In the genomic region with DNA sequence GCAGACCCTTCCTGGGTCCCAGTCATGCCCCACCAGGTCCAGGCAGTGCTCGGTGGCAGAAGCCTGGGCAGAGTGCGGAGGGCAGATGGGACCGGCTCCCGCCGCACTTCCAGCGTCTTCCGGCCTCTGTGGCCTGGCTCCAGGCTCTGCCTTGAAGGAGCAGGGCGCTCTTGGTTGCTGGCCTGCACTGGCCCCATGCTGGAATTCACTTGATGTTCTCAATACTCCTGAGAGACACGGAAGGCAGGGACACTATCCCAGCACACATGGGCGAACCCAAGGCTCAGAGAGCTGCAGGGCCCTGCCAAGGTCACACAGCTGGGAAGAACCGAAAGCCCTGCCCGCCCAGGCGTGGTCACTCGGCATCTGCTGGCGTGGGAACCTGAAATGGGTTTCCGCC, we compare ENCODE assay signal across 27 cellular contexts.
"Had no signal": no experiment of that assay in that cellular context is flagged by ENCODE, and none has a peak within 500 bp of the region (broad histone marks: within the 10 kb centered on the region; RNA-seq: fewer than 3 reads in every experiment).

No MANE protein-coding gene starts in this region.

- H3K36me3 ChIP-seq: cardiac muscle cell, esophagus muscularis mucosa, gastrocnemius medialis, lower lobe of right lung, thoracic aorta, upper lobe of left lung, WERI-Rb-1 had no signal

- H3K4me1 ChIP-seq: body of pancreas, esophagus muscularis mucosa, gastrocnemius medialis, lower lobe of right lung, upper lobe of left lung had no signal

- DNase-seq: activated CD4-positive, alpha-beta T cell treated with anti-CD3 and anti-CD28 coated beads, Interleukin-2, amount 10 ng/mL, durations not matched to agents 7 days and 5 days; activated CD4-positive, CD25-positive, alpha-beta regulatory T cell treated with anti-CD3 and anti-CD28 coated beads, Interleukin-2, amount 50 U/mL, for 72 hours; activated CD8-positive, alpha-beta memory T cell treated with anti-CD3 and anti-CD28 coated beads, Interleukin-2, amount 10 ng/mL, durations not matched to agents 7 days and 5 days; activated CD8-positive, alpha-beta T cell treated with anti-CD3 and anti-CD28 coated beads for 36 hours; activated effector memory CD4-positive, alpha-beta T cell treated with anti-CD3 and anti-CD28 coated beads, Interleukin-2, amount 50 U/mL, for 16 hours; activated naive CD4-positive, alpha-beta T cell treated with anti-CD3 and anti-CD28 coated beads, Interleukin-2, amount 50 U/mL, for 16 hours; activated naive CD8-positive, alpha-beta T cell treated with anti-CD3 and anti-CD28 coated beads, Interleukin-2, amount 50 U/mL, for 24 hours; activated T-cell treated with anti-CD3 and anti-CD28 coated beads for 4 hours; body of pancreas; effector memory CD4-positive, alpha-beta T cell; gastrocnemius medialis; head of caudate nucleus; hypothalamus; islet precursor cell; left colon; lower lobe of right lung; naive thymus-derived CD4-positive, alpha-beta T cell; occipital lobe; stimulated activated CD4-positive, alpha-beta T cell treated with anti-CD3 and anti-CD28 coated beads, Interleukin-4, amount 100 ng/mL, for 1 hour; stimulated activated naive CD4-positive, alpha-beta T cell treated with Interleukin-2 at 50 U/mL for 16 hours; T-helper 1 cell; upper lobe of left lung; WERI-Rb-1 had no signal

- FAIRE-seq: TTC549 had no signal

- H3K4me3 ChIP-seq: body of pancreas, cardiac muscle cell, esophagus muscularis mucosa, gastrocnemius medialis, lower lobe of right lung, thoracic aorta, upper lobe of left lung had no signal

- H3K9me3 ChIP-seq: body of pancreas, esophagus muscularis mucosa, gastrocnemius medialis, lower lobe of right lung, thoracic aorta, upper lobe of left lung had no signal

- H3K27me3 ChIP-seq: body of pancreas, cardiac muscle cell, esophagus muscularis mucosa, gastrocnemius medialis, upper lobe of left lung had no signal

- ATAC-seq: activated CD8-positive, alpha-beta memory T cell treated with anti-CD3 and anti-CD28 coated beads, Interleukin-2, amount 10 ng/mL, durations not matched to agents 7 days and 5 days; activated CD8-positive, alpha-beta T cell treated with anti-CD3 and anti-CD28 coated beads for 36 hours; activated naive CD8-positive, alpha-beta T cell treated with anti-CD3 and anti-CD28 coated beads, Interleukin-2, amount 50 U/mL, for 24 hours; body of pancreas; gastrocnemius medialis; left colon; lower lobe of right lung; naive thymus-derived CD4-positive, alpha-beta T cell had no signal

- H3K27ac ChIP-seq: body of pancreas, cardiac muscle cell, esophagus muscularis mucosa, gastrocnemius medialis, lower lobe of right lung, thoracic aorta, upper lobe of left lung, WERI-Rb-1 had no signal
